ENCODE assay signal across 7 cellular contexts in genomic region chr7:11573128-11573527, GRCh38.
"Had no signal": no experiment of that assay in that cellular context is flagged by ENCODE, and none has a peak within 500 bp of the region (broad histone marks: within the 10 kb centered on the region; RNA-seq: fewer than 3 reads in every experiment).

No MANE protein-coding gene starts in this region.

- H3K36me3 Mint-ChIP-seq: IgD-negative memory B cell had no signal

- H2AFZ ChIP-seq: GM23338 had no signal

- DNase-seq: H9, HCEC 1CT, KBM-7 had no signal

- FAIRE-seq: H1, HTR-8/SVneo had no signal

- H3K4me2 ChIP-seq: GM23338 had no signal

- H3K4me3 ChIP-seq: GM23338 had no signal

- ATAC-seq: GM23338 had no signal

- H3K4me1 Mint-ChIP-seq: H9, IgD-negative memory B cell had no signal

- H3K27me3 Mint-ChIP-seq: IgD-negative memory B cell had no signal

- H3K4me3 Mint-ChIP-seq: GM23338, H9, IgD-negative memory B cell had no signal

- H3K27ac Mint-ChIP-seq: GM23338, H9, IgD-negative memory B cell had no signal

- H3K9me3 Mint-ChIP-seq: GM23338, H9 had no signal
